Comparison of ENCODE assay signal across 15 cellular contexts in genomic region chr18:55795101-55795669, GRCh38.
DNase-seq lines count a peak whose midpoint lies in the region; ATAC-seq and TF ChIP-seq lines count a peak whose summit lies in the region.
"Had no signal": no experiment of that assay in that cellular context is flagged by ENCODE, and none has a peak within 500 bp of the region (broad histone marks: within the 10 kb centered on the region; RNA-seq: fewer than 3 reads in every experiment).

No MANE protein-coding gene starts in this region.

- no peak overlapping the region for H3K9ac ChIP-seq in SK-N-SH

- peak overlapping the region in 2 of 3 experiments; percentile 43 to 67 for H3K27ac Mint-ChIP-seq in nephron
- H3K27ac Mint-ChIP-seq: activated CD4-positive, alpha-beta T cell treated with anti-CD3 and anti-CD28 coated beads, Interleukin-2, amount 10 ng/mL, durations not matched to agents 7 days and 5 days; naive thymus-derived CD4-positive, alpha-beta T cell had no signal

- no peaks in the 10 kb centered on the region for H4K20me1 ChIP-seq in SK-N-SH (ENCODE audit: insufficient read depth)

- H3K9me3 Mint-ChIP-seq in nephron = no peaks in the 10 kb centered on the region
- H3K9me3 Mint-ChIP-seq: activated CD4-positive, alpha-beta T cell treated with anti-CD3 and anti-CD28 coated beads, Interleukin-2, amount 10 ng/mL, durations not matched to agents 7 days and 5 days had no signal

- H3K9me3 ChIP-seq in SK-N-SH (no peaks in the 10 kb centered on the region), upper lobe of left lung (no peaks in the 10 kb centered on the region)
- H3K9me3 ChIP-seq: prostate gland, SJCRH30 had no signal

- 77% methylated on average over 2 of the region's 2 CpGs for WGBS in SK-N-SH (ENCODE audit: low lambda C conversion rate)
- WGBS in upper lobe of left lung, 2 donors = 41 to 52% methylated on average over 2 of the region's 2 CpGs

- H3K36me3 Mint-ChIP-seq in nephron (ENCODE audit: low read depth) = no peaks in the 10 kb centered on the region
- H3K36me3 Mint-ChIP-seq: naive thymus-derived CD4-positive, alpha-beta T cell had no signal

- TF ChIP-seq POLR2A in upper lobe of left lung (IDR thresholded peaks at IDR 0.05) = no peak

- peak overlapping the region; percentile 51 for H2AFZ ChIP-seq in SK-N-SH (ENCODE audit: low read depth)

- ATAC-seq in upper lobe of left lung (ENCODE audit: low FRiP score in 2 of 2) (no peak), HG02938 (IDR thresholded peaks at IDR 0.05; ENCODE audit: unreplicated experiment) (no peak)
- ATAC-seq: naive thymus-derived CD4-positive, alpha-beta T cell had no signal

- peak overlapping the region; percentile 28 for H3K4me2 ChIP-seq in SK-N-SH

- POLR2A ChIA-PET in SK-N-SH (lab: Yijun Ruan, JAX) = no interaction called here

- no peaks in the 10 kb centered on the region for H3F3A ChIP-seq in SK-N-SH (replicated peaks; ENCODE audit: insufficient read depth)

- H3K4me1 ChIP-seq in SK-N-SH (ENCODE audit: control insufficient read depth in 1 of 2, insufficient read depth in 2 of 2, low read depth in 1 of 2, low read length in 1 of 2) (peaks cover 8% of the 10 kb centered on the region in 2 experiments; a peak in 3 of 4 replicates), upper lobe of left lung (peaks cover 0 to 2% (median 0%) of the 10 kb centered on the region in 4 donors)
- H3K4me1 ChIP-seq: prostate gland, SJCRH30 had no signal

- CTCF ChIA-PET in SK-N-SH (lab: Yijun Ruan, JAX) = interaction anchor here (1.6 kb wide), 1 partner anchor 15 kb away, joined by 4 read pairs; no protein-coding TSS in a partner anchor

- DNase-seq in SK-N-SH (no peak), fibroblast of peridontal ligament (ENCODE audit: extremely low read depth) (peak; percentile 32), upper lobe of left lung (no peak), AG08396 (ENCODE audit: low spot score) (no peak), HUDEP-2 (lab: John Stamatoyannopoulos, UW; ENCODE audit: unreplicated experiment in 76 of 76) (no peak)
- DNase-seq: activated CD4-positive, alpha-beta T cell treated with anti-CD3 and anti-CD28 coated beads, Interleukin-2, amount 10 ng/mL, durations not matched to agents 7 days and 5 days; activated naive CD4-positive, alpha-beta T cell treated with anti-CD3 and anti-CD28 coated beads, Interleukin-2, amount 50 U/mL, for 16 hours; DMS153; naive thymus-derived CD4-positive, alpha-beta T cell; NCI-H446; SJCRH30 had no signal

- H3K4me3 ChIP-seq in SK-N-SH (ENCODE audit: low read depth in 2 of 2, low read length in 1 of 2) (no peak overlapping the region), upper lobe of left lung (peak overlapping the region in 1 of 4 donors; percentile 2)
- H3K4me3 ChIP-seq: prostate gland, SJCRH30 had no signal

- peak overlapping the region in 1 of 2 experiments; percentile 71; a peak in 2 of 4 replicates for H3K27ac ChIP-seq in SK-N-SH (ENCODE audit: low read depth in 2 of 2, low read length in 1 of 2)
- H3K27ac ChIP-seq in upper lobe of left lung = peak overlapping the region; percentile 46 to 69 (median 54)
- H3K27ac ChIP-seq: C4-2B, prostate gland, SJCRH30 had no signal

- no peak for TF ChIP-seq RAD21 in SK-N-SH (IDR thresholded peaks at IDR 0.05; ENCODE audit: low read length)

- no peaks in the 10 kb centered on the region for H3K79me2 ChIP-seq in SK-N-SH (ENCODE audit: insufficient read depth)

- H3K36me3 ChIP-seq in SK-N-SH (replicated peaks in 1 of 2; ENCODE audit: control insufficient read depth in 1 of 2, insufficient read depth in 2 of 2, low read length in 1 of 2) = no peaks in the 10 kb centered on the region
- H3K36me3 ChIP-seq in upper lobe of left lung = no peaks in the 10 kb centered on the region
- H3K36me3 ChIP-seq: prostate gland, SJCRH30 had no signal

- H3K27me3 Mint-ChIP-seq in nephron (ENCODE audit: low read depth) = no peaks in the 10 kb centered on the region
- H3K27me3 Mint-ChIP-seq: activated CD4-positive, alpha-beta T cell treated with anti-CD3 and anti-CD28 coated beads, Interleukin-2, amount 10 ng/mL, durations not matched to agents 7 days and 5 days had no signal

- TF ChIP-seq EP300 in SK-N-SH (IDR thresholded peaks at IDR 0.05; ENCODE audit: borderline replicate concordance in 1 of 2, low read depth in 1 of 2, low read length in 1 of 2) = no peak
- no peak for TF ChIP-seq EP300 in upper lobe of left lung (IDR thresholded peaks at IDR 0.05)

- H3K4me1 Mint-ChIP-seq in nephron = peaks cover 14% of the 10 kb centered on the region
- H3K4me1 Mint-ChIP-seq: activated CD4-positive, alpha-beta T cell treated with anti-CD3 and anti-CD28 coated beads, Interleukin-2, amount 10 ng/mL, durations not matched to agents 7 days and 5 days; naive thymus-derived CD4-positive, alpha-beta T cell had no signal

- TF ChIP-seq CTCF in SK-N-SH (IDR thresholded peaks at IDR 0.05) (no peak), nephron (IDR thresholded peaks at IDR 0.05; ENCODE audit: unreplicated experiment in 3 of 3) (no peak), upper lobe of left lung (IDR thresholded peaks at IDR 0.05) (no peak)

- no peaks in the 10 kb centered on the region for H3K27me3 ChIP-seq in SK-N-SH (ENCODE audit: insufficient read depth)
- no peaks in the 10 kb centered on the region for H3K27me3 ChIP-seq in upper lobe of left lung
- H3K27me3 ChIP-seq: SJCRH30 had no signal

- H3K9me2 ChIP-seq in SK-N-SH = no peaks in the 10 kb centered on the region

- no peak overlapping the region for H3K4me3 Mint-ChIP-seq in nephron
- H3K4me3 Mint-ChIP-seq: activated CD4-positive, alpha-beta T cell treated with anti-CD3 and anti-CD28 coated beads, Interleukin-2, amount 10 ng/mL, durations not matched to agents 7 days and 5 days; naive thymus-derived CD4-positive, alpha-beta T cell had no signal

TF ChIP-seq in SK-N-SH, 30 proteins besides CTCF, POLR2A, EP300 and RAD21:
- TF ChIP-seq YY1 (IDR thresholded peaks at IDR 0.05; ENCODE audit: low read depth) = no peak
TF ChIP-seq in SK-N-SH: peak in this region for 0.
